In the genomic region with DNA sequence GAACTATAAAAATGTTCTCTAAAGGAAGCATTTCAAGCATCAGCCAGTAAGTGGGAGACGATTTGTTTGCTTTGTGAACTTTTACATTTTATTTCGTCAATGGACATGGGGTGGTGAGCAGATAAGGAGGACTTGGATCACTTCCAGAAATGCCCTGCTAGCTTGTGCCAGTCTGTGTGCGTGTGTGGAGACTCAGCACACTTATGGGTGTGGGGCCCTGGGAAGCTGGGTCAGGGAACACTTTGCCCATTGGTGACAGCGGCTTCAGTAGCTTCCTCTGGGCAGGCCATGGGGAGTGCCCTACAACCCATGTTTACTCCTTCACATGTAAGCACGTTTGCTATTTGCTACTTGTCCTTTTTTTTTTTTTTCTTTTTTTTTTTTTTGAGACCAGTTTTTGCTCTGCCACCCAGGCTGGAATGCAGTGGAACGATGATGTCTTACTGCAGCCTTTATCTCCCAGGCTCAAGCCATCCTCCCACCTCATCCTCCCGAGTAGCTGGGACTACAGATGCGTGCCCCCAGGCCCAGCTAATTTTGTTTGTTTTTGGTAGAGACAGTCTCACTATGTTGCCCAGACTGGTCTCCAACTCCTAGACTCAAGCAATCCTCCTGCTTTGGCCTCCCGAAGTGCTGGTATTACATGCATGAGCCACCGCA, we compare ENCODE assay signal across 16 cellular contexts.
DNase-seq lines count a peak whose midpoint lies in the region; ATAC-seq and TF ChIP-seq lines count a peak whose summit lies in the region.
"Had no signal": no experiment of that assay in that cellular context is flagged by ENCODE, and none has a peak within 500 bp of the region (broad histone marks: within the 10 kb centered on the region; RNA-seq: fewer than 3 reads in every experiment).

No MANE protein-coding gene starts in this region.

- H3K9ac ChIP-seq in KMS-11 = no peak overlapping the region

- peaks cover 44% of the 10 kb centered on the region for H3K36me3 Mint-ChIP-seq in nephron progenitor cell (ENCODE audit: low read depth)

- TF ChIP-seq CTCF in KMS-11 (conservative IDR thresholded peaks at IDR 0.05; ENCODE audit: low read depth, low read length) (no peak), VCaP (conservative IDR thresholded peaks at IDR 0.05) (no peak), nephron progenitor cell (IDR thresholded peaks at IDR 0.05) (no peak)

- peaks cover 33% of the 10 kb centered on the region for H3K79me2 ChIP-seq in KMS-11 (ENCODE audit: insufficient read depth, low read depth)

- H3K27ac Mint-ChIP-seq in nephron progenitor cell = peak overlapping the region; percentile 4
- H3K27ac Mint-ChIP-seq: activated CD4-positive, alpha-beta T cell treated with anti-CD3 and anti-CD28 coated beads for 36 hours; CD8-positive, alpha-beta T cell; nephron had no signal

- peak overlapping the region; percentile 13; the same call in 1 of the 2 replicates for H3K4me2 ChIP-seq in KMS-11

- H3K4me3 ChIP-seq in KMS-11 (IDR thresholded peaks at IDR 0.05; ENCODE audit: insufficient read depth, low read depth, low read length) = no peak overlapping the region
- H3K4me3 ChIP-seq: Peyer's patch, psoas muscle had no signal

- H4K20me1 ChIP-seq in KMS-11 (ENCODE audit: insufficient read depth) = 0 out of 2 replicates have a peak, but pooled peaks cover 6% of the 10 kb centered on the region

- no peak for ATAC-seq in HG02970 (IDR thresholded peaks at IDR 0.05; ENCODE audit: low FRiP score, unreplicated experiment)
- ATAC-seq: activated CD4-positive, alpha-beta T cell treated with anti-CD3 and anti-CD28 coated beads for 36 hours; CD8-positive, alpha-beta T cell; left ventricle myocardium superior; psoas muscle had no signal

- no peaks in the 10 kb centered on the region for H3K9me3 Mint-ChIP-seq in nephron progenitor cell
- H3K9me3 Mint-ChIP-seq: CD8-positive, alpha-beta T cell; nephron had no signal

- H3K27me3 ChIP-seq in KMS-11 (ENCODE audit: insufficient read depth, low read depth) = no peaks in the 10 kb centered on the region
- H3K27me3 ChIP-seq: Peyer's patch had no signal

- peak overlapping the region; percentile 23; the same call in 1 of the 2 replicates for H3K27ac ChIP-seq in KMS-11
- H3K27ac ChIP-seq in VCaP = peak overlapping the region; percentile 33
- H3K27ac ChIP-seq: Peyer's patch, psoas muscle had no signal

- peaks cover 6% of the 10 kb centered on the region for H3K27me3 Mint-ChIP-seq in nephron progenitor cell (ENCODE audit: low read depth, poor library complexity)

- H3K4me1 Mint-ChIP-seq in nephron progenitor cell = peaks cover 41% of the 10 kb centered on the region

- peaks cover 75% of the 10 kb centered on the region for H3K4me1 ChIP-seq in KMS-11 (ENCODE audit: low read depth, poor library complexity, severe bottlenecking)
- H3K4me1 ChIP-seq: psoas muscle had no signal

- no peak overlapping the region for H3K4me3 Mint-ChIP-seq in nephron progenitor cell
- H3K4me3 Mint-ChIP-seq: activated CD4-positive, alpha-beta T cell treated with anti-CD3 and anti-CD28 coated beads for 36 hours; CD8-positive, alpha-beta T cell; nephron had no signal

- peaks cover 15% of the 10 kb centered on the region; the same call in 1 of the 2 replicates for H3K36me3 ChIP-seq in KMS-11 (ENCODE audit: insufficient read depth)

- peak; percentile 74 for DNase-seq in DMS79 treated with DMSO at 0.1 percent for 48 hours (lab: John Stamatoyannopoulos, UW)
- DNase-seq in nephron progenitor cell = no peak
- no peak for DNase-seq in middle frontal gyrus (ENCODE audit: extremely low spot score, low spot score)
- no peak for DNase-seq in NCI-H2227 (lab: John Stamatoyannopoulos, UW; ENCODE audit: unreplicated experiment)
- no peak for DNase-seq in NCI-H1930 (lab: John Stamatoyannopoulos, UW)
- DNase-seq: activated CD4-positive, alpha-beta T cell treated with anti-CD3 and anti-CD28 coated beads for 36 hours; CD8-positive, alpha-beta T cell; left ventricle myocardium superior; NCI-H1048; NCI-H524 treated with DMSO at 0.1 percent for 48 hours; Peyer's patch; psoas muscle had no signal

- H2AFZ ChIP-seq in KMS-11 (ENCODE audit: low read depth) = no peak overlapping the region
